Comparison of ENCODE assay signal across 14 cellular contexts in genomic region chr20:43959920-43960227, GRCh38. TPM values are rescaled to one million over a fixed set of nuclear protein-coding genes. Genes with fewer than 3 reads are reported as not detected.
A peak's percentile ranks its signal among the peaks of the same experiment; 100 is the strongest.
DNase-seq lines count a peak whose midpoint lies in the region; ATAC-seq, FAIRE-seq and TF ChIP-seq lines count a peak whose summit lies in the region.
"Had no signal": no experiment of that assay in that cellular context is flagged by ENCODE, and none has a peak within 500 bp of the region (broad histone marks: within the 10 kb centered on the region; RNA-seq: fewer than 3 reads in every experiment).

No MANE protein-coding gene starts in this region.

- no peak overlapping the region for H2AFZ ChIP-seq in Karpas-422 (ENCODE audit: low read length)
- no peak overlapping the region for H2AFZ ChIP-seq in keratinocyte (ENCODE audit: control insufficient read depth, low read length)
- H2AFZ ChIP-seq: GM23338 had no signal

- H3K9me3 ChIP-seq in Karpas-422 (ENCODE audit: low read length) (0 out of 2 replicates have a peak, but pooled peaks cover 2% of the 10 kb centered on the region), keratinocyte (ENCODE audit: control insufficient read depth, low read depth, low read length) (no peaks in the 10 kb centered on the region), thymus (ENCODE audit: control insufficient read depth) (no peaks in the 10 kb centered on the region)
- H3K9me3 ChIP-seq: esophagus squamous epithelium, right atrium auricular region, tibial artery had no signal

- H3K4me3 ChIP-seq in Karpas-422 (ENCODE audit: low read length) (no peak overlapping the region), keratinocyte (ENCODE audit: control insufficient read depth in 2 of 3, extremely low read depth in 1 of 3, insufficient read depth in 2 of 3, low read depth in 1 of 3, low read length in 3 of 3) (no peak overlapping the region), thymus (ENCODE audit: low read length) (peak overlapping the region; percentile 16)
- H3K4me3 ChIP-seq: GM23338, right atrium auricular region, tibial artery had no signal

- H3K9me1 ChIP-seq in keratinocyte (ENCODE audit: control insufficient read depth, extremely low read depth, insufficient read depth, low read length) = no peaks in the 10 kb centered on the region

- no peak for DNase-seq in activated naive CD8-positive, alpha-beta T cell treated with anti-CD3 and anti-CD28 coated beads, Interleukin-2, amount 50 U/mL, for 24 hours
- no peak for DNase-seq in Karpas-422
- no peak for DNase-seq in keratinocyte (ENCODE audit: low read depth, low spot score)
- no peak for DNase-seq in stimulated activated CD4-positive, alpha-beta T cell treated with anti-CD3 and anti-CD28 coated beads, Interleukin-4, amount 100 ng/mL, for 24 hours
- DNase-seq in MV-4-11 (lab: John Stamatoyannopoulos, UW) = no peak
- DNase-seq: activated B cell treated with CpG ODN at 0.5 μM for 24 hours, esophagus squamous epithelium, NCI-H2171 had no signal

- ATAC-seq in activated naive CD8-positive, alpha-beta T cell treated with anti-CD3 and anti-CD28 coated beads, Interleukin-2, amount 50 U/mL, for 24 hours = no peak
- ATAC-seq in HG02840 (IDR thresholded peaks at IDR 0.05; ENCODE audit: low FRiP score, unreplicated experiment) = no peak
- ATAC-seq: GM23338 had no signal

- H3K36me3 ChIP-seq in Karpas-422 (ENCODE audit: insufficient read depth, low read length) (peaks cover 65% of the 10 kb centered on the region), keratinocyte (ENCODE audit: control insufficient read depth in 2 of 2, extremely low read depth in 1 of 2, insufficient read depth in 2 of 2, low read length in 2 of 2) (no peaks in the 10 kb centered on the region), thymus (ENCODE audit: control insufficient read depth, insufficient read depth) (no peaks in the 10 kb centered on the region)
- H3K36me3 ChIP-seq: esophagus squamous epithelium, right atrium auricular region, tibial artery had no signal

- WGBS in thymus = 90% methylated on average over 4 of the region's 4 CpGs

- H3K9me2 ChIP-seq in Karpas-422 (replicated peaks; ENCODE audit: insufficient read depth, low read length) = no peaks in the 10 kb centered on the region

- peaks cover 62% of the 10 kb centered on the region for H3K4me1 Mint-ChIP-seq in activated naive CD8-positive, alpha-beta T cell (ENCODE audit: low read depth)
- peaks cover 62% of the 10 kb centered on the region for H3K4me1 Mint-ChIP-seq in activated naive CD8-positive, alpha-beta T cell treated with anti-CD3 and anti-CD28 coated beads, Interleukin-2, amount 50 U/mL, for 24 hours

- peak; percentile 61 for FAIRE-seq in keratinocyte (lab: Jason Lieb, UNC)

- H4K20me1 ChIP-seq in Karpas-422 (ENCODE audit: insufficient read depth, low read depth, low read length) (no peaks in the 10 kb centered on the region), keratinocyte (ENCODE audit: control insufficient read depth, extremely low read depth, insufficient read depth, low read length) (no peaks in the 10 kb centered on the region)

- H3K27me3 ChIP-seq in Karpas-422 (ENCODE audit: low read length) (no peaks in the 10 kb centered on the region), keratinocyte (ENCODE audit: control insufficient read depth, extremely low read depth, insufficient read depth, low read length) (no peaks in the 10 kb centered on the region), thymus (ENCODE audit: control insufficient read depth, insufficient read depth) (peaks cover 3% of the 10 kb centered on the region)
- H3K27me3 ChIP-seq: right atrium auricular region had no signal

- TF ChIP-seq CTCF in keratinocyte (optimal IDR thresholded peaks at IDR 0.05 in 1 of 3, IDR thresholded peaks at IDR 0.05 in 1 of 3, conservative IDR thresholded peaks at IDR 0.05 in 1 of 3; ENCODE audit: extremely low read depth in 1 of 3, insufficient read depth in 2 of 3, low read length in 3 of 3) = no peak

- H3K9me3 Mint-ChIP-seq in activated naive CD8-positive, alpha-beta T cell (ENCODE audit: low read depth) = no peaks in the 10 kb centered on the region
- H3K9me3 Mint-ChIP-seq in activated naive CD8-positive, alpha-beta T cell treated with anti-CD3 and anti-CD28 coated beads, Interleukin-2, amount 50 U/mL, for 24 hours = peaks cover 13% of the 10 kb centered on the region

- peaks cover 9% of the 10 kb centered on the region for H3K36me3 Mint-ChIP-seq in activated naive CD8-positive, alpha-beta T cell
- peaks cover 7% of the 10 kb centered on the region for H3K36me3 Mint-ChIP-seq in activated naive CD8-positive, alpha-beta T cell treated with anti-CD3 and anti-CD28 coated beads, Interleukin-2, amount 50 U/mL, for 24 hours (ENCODE audit: low read depth)

- H3K4me1 ChIP-seq in Karpas-422 (ENCODE audit: low read length) = peaks cover 99% of the 10 kb centered on the region
- peaks cover 41% of the 10 kb centered on the region for H3K4me1 ChIP-seq in keratinocyte (ENCODE audit: control insufficient read depth, extremely low read depth, insufficient read depth, low read length)
- H3K4me1 ChIP-seq in thymus (ENCODE audit: control insufficient read depth, insufficient read depth, low read length) = peaks cover 72% of the 10 kb centered on the region

- peak overlapping the region; percentile 1 for H3K4me2 ChIP-seq in Karpas-422 (ENCODE audit: low read depth, low read length, poor library complexity, severe bottlenecking)
- H3K4me2 ChIP-seq in keratinocyte (ENCODE audit: control insufficient read depth, extremely low read depth, insufficient read depth, low read depth, low read length) = no peak overlapping the region
- H3K4me2 ChIP-seq: GM23338 had no signal

- peak overlapping the region; percentile 48 for H3K4me3 Mint-ChIP-seq in activated naive CD8-positive, alpha-beta T cell
- H3K4me3 Mint-ChIP-seq in activated naive CD8-positive, alpha-beta T cell treated with anti-CD3 and anti-CD28 coated beads, Interleukin-2, amount 50 U/mL, for 24 hours = no peak overlapping the region
- H3K4me3 Mint-ChIP-seq: activated B cell treated with CpG ODN at 0.5 μM for 24 hours, GM23338 had no signal

- peak overlapping the region; percentile 99 for H3K27ac ChIP-seq in Karpas-422 (ENCODE audit: low read length)
- no peak overlapping the region for H3K27ac ChIP-seq in keratinocyte (ENCODE audit: control insufficient read depth, insufficient read depth, low read length)
- peak overlapping the region; percentile 92 for H3K27ac ChIP-seq in thymus (ENCODE audit: low read depth)
- H3K27ac ChIP-seq: right atrium auricular region, tibial artery had no signal

- H3K79me2 ChIP-seq in Karpas-422 (ENCODE audit: low read length) (peaks cover 91% of the 10 kb centered on the region), keratinocyte (ENCODE audit: control insufficient read depth, insufficient read depth, low read length) (no peaks in the 10 kb centered on the region)

- no peak overlapping the region for H3K27ac Mint-ChIP-seq in activated naive CD8-positive, alpha-beta T cell
- H3K27ac Mint-ChIP-seq in activated naive CD8-positive, alpha-beta T cell treated with anti-CD3 and anti-CD28 coated beads, Interleukin-2, amount 50 U/mL, for 24 hours = no peak overlapping the region
- H3K27ac Mint-ChIP-seq: activated B cell treated with CpG ODN at 0.5 μM for 24 hours, GM23338 had no signal

- dilution Hi-C loops in keratinocyte (cut with MboI; ENCODE audit: extremely low pct_ligation_motif_present, low sequenced_read_pairs) = no loop called here

- H3K9ac ChIP-seq in Karpas-422 (ENCODE audit: low read length) (no peak overlapping the region), keratinocyte (ENCODE audit: control insufficient read depth, extremely low read depth, insufficient read depth, low read length) (no peak overlapping the region)

- peaks cover 2% of the 10 kb centered on the region for H3K27me3 Mint-ChIP-seq in activated naive CD8-positive, alpha-beta T cell
- peaks cover 36% of the 10 kb centered on the region for H3K27me3 Mint-ChIP-seq in activated naive CD8-positive, alpha-beta T cell treated with anti-CD3 and anti-CD28 coated beads, Interleukin-2, amount 50 U/mL, for 24 hours
- H3K27me3 Mint-ChIP-seq: activated B cell treated with CpG ODN at 0.5 μM for 24 hours had no signal

RNA-seq across cellular contexts. Expression of gene TOX2, which starts 45.2 kb away (rescaled TPM):
- total RNA-seq in Karpas-422 (2014; rRNA removed; shearing (Covaris generic); ENCODE audit: low replicate concordance) = 42.9 and 54.1 TPM in 2 replicates
- polyA plus RNA-seq in keratinocyte (0.04 to 0.76 TPM (median 0.20 TPM) in 3 replicates), thymus (75.8 TPM)
- polyA plus RNA-seq in keratinocyte (2011; ENCODE audit: low read depth) = 0.19 TPM
- polyA plus RNA-seq in keratinocyte (2011; cell fraction: cytosol; rRNA removed) = 0.32 and 0.61 TPM in 2 replicates
- polyA plus RNA-seq in keratinocyte (2011; cell fraction: nucleus; rRNA removed) = 0.27 and 0.37 TPM in 2 replicates
- 0.28 and 1.4 TPM in 2 replicates for polyA plus RNA-seq in keratinocyte (2012; ENCODE audit: low replicate concordance)
- 0.26 to 1.1 TPM in 2 of 3 replicates, not detected in the other for polyA minus RNA-seq in keratinocyte
- polyA minus RNA-seq in keratinocyte (2011; cell fraction: cytosol; rRNA and poly(A)+ RNA removed) = not detected
- polyA minus RNA-seq in keratinocyte (2011; cell fraction: nucleus; rRNA and poly(A)+ RNA removed) = 0.31 TPM in 1 of 2 replicates, not detected in the other

Comparison
In these comparisons a context has a peak if more than half of its experiments do, and no peak if none do; other contexts are left out.
1. RNA of gene TOX2, which starts 45.2 kb away (polyA plus RNA-seq): 75.8 TPM in thymus (single experiment); 0.04 to 1.4 TPM in keratinocyte; every median in the first group is over 10 times any median in the second.